Comparison of ENCODE assay signal across 2 cellular contexts in genomic region chr6:13026557-13026956, GRCh38.
A peak's percentile ranks its signal among the peaks of the same experiment; 100 is the strongest.
TF ChIP-seq lines count a peak whose summit lies in the region.

No MANE protein-coding gene starts in this region.

TF ChIP-seq in HEK293, 187 proteins besides CTCF, POLR2A, EP300 and RAD21 (continued from another document):
- TF ChIP-seq PBX3 (CRISPR knock-in tag; IDR thresholded peaks at IDR 0.05) (no peak), PRDM1 (tag by site-specific recombination; IDR thresholded peaks at IDR 0.05) (0 out of 2 replicates have a peak, but pooled peaks have one; percentile 49), EGR2 (tag by site-specific recombination; IDR thresholded peaks at IDR 0.05; ENCODE audit: low read depth) (peak; percentile 56), ZNF449 (tag by site-specific recombination; IDR thresholded peaks at IDR 0.05) (peak; percentile 75)

TF ChIP-seq in H1, 55 proteins besides CTCF, POLR2A, EP300 and RAD21 (continued from another document):
- TF ChIP-seq YY1 (IDR thresholded peaks at IDR 0.05; ENCODE audit: low read depth, low read length) (no peak), CTBP2 (IDR thresholded peaks at IDR 0.05; ENCODE audit: borderline replicate concordance, insufficient read depth, insufficient read length, low read length) (no peak)
